In genomic region chr13:97012251-97013048, GRCh38 we compare ENCODE assay signal across 5 cellular contexts. TPM values are rescaled to one million over a fixed set of nuclear protein-coding genes. Genes with fewer than 3 reads are reported as not detected.
"Had no signal": no experiment of that assay in that cellular context is flagged by ENCODE, and none has a peak within 500 bp of the region (broad histone marks: within the 10 kb centered on the region; RNA-seq: fewer than 3 reads in every experiment).

No MANE protein-coding gene starts in this region.

- H3K9me3 Mint-ChIP-seq: GM23338, H9 had no signal

- H3K4me3 Mint-ChIP-seq: GM23338, H9 had no signal

- ATAC-seq: GM23338 had no signal

- DNase-seq: H9, HCEC 1CT, IMR-90 had no signal

- H3K4me2 ChIP-seq: GM23338 had no signal

- H2AFZ ChIP-seq: GM23338 had no signal

- H3K4me3 ChIP-seq: GM23338 had no signal

- H3K4me1 Mint-ChIP-seq: GM23338, H9 had no signal

- H3K27ac Mint-ChIP-seq: GM23338, H9 had no signal

RNA-seq across cellular contexts. Expression of gene OXGR1, which starts 18.2 kb away (rescaled TPM):
- total RNA-seq: H9, HT-29, IMR-90 had no signal
- polyA plus RNA-seq: IMR-90 had no signal
